8 cellular contexts compared by ENCODE assay signal in genomic region chr2:19434413-19434812, GRCh38.
"Had no signal": no experiment of that assay in that cellular context is flagged by ENCODE, and none has a peak within 500 bp of the region (broad histone marks: within the 10 kb centered on the region; RNA-seq: fewer than 3 reads in every experiment).

No MANE protein-coding gene starts in this region.

- ATAC-seq: GM23338, HCT116 had no signal

- DNase-seq: GM23248, GOT3, H7, H9, HCEC 1CT, HFFc6 had no signal
